In genomic region chr2:74957886-74958276, GRCh38 we compare ENCODE assay signal across 8 cellular contexts. TPM values are rescaled to one million over a fixed set of nuclear protein-coding genes. Genes with fewer than 3 reads are reported as not detected.
DNase-seq lines count a peak whose midpoint lies in the region; ATAC-seq and TF ChIP-seq lines count a peak whose summit lies in the region.

No MANE protein-coding gene starts in this region.

- H3K4me3 ChIP-seq in cardiac muscle cell (peak overlapping the region; percentile 64), astrocyte of the cerebellum (ENCODE audit: low read depth, low read length) (peak overlapping the region; percentile 56), urinary bladder (ENCODE audit: low read depth, low read length) (peak overlapping the region; percentile 58)

- H3K4me1 ChIP-seq in cardiac muscle cell (ENCODE audit: low read depth) (no peaks in the 10 kb centered on the region), urinary bladder (ENCODE audit: insufficient read depth) (no peaks in the 10 kb centered on the region)

- ATAC-seq in memory B cell (ENCODE audit: low read depth) = no peak
- no peak for ATAC-seq in HG03460 (IDR thresholded peaks at IDR 0.05; ENCODE audit: unreplicated experiment)

- no peaks in the 10 kb centered on the region for H3K27me3 ChIP-seq in cardiac muscle cell

- no peaks in the 10 kb centered on the region for H3K9me3 Mint-ChIP-seq in memory B cell

- H3K27me3 Mint-ChIP-seq in memory B cell = no peaks in the 10 kb centered on the region

- WGBS in urinary bladder = 48% methylated on average over 5 of the region's 5 CpGs

- H3K4me1 Mint-ChIP-seq in memory B cell = peaks cover 30% of the 10 kb centered on the region

- no peak for DNase-seq in cardiac muscle cell (ENCODE audit: low read depth in 1 of 2, low spot score in 1 of 2)
- DNase-seq in cardiac septum (ENCODE audit: low spot score) = no peak
- DNase-seq in astrocyte of the cerebellum (ENCODE audit: low read depth) = no peak
- no peak for DNase-seq in memory B cell (ENCODE audit: low spot score in 2 of 2)
- no peak for DNase-seq in NCI-H510A treated with DMSO at 0.1 percent for 48 hours (lab: John Stamatoyannopoulos, UW)
- no peak for DNase-seq in GM03348 (ENCODE audit: low spot score)

- no peaks in the 10 kb centered on the region for H3K36me3 ChIP-seq in cardiac muscle cell
- H3K36me3 ChIP-seq in urinary bladder (ENCODE audit: insufficient read depth) = no peaks in the 10 kb centered on the region

- in situ Hi-C loops in astrocyte of the cerebellum (cut with HindIII; ENCODE audit: low sequenced_read_pairs) = no loop called here

- peak overlapping the region; percentile 66 for H3K27ac Mint-ChIP-seq in memory B cell

- no peak overlapping the region for H3K27ac ChIP-seq in cardiac muscle cell
- peak overlapping the region; percentile 75 for H3K27ac ChIP-seq in urinary bladder (ENCODE audit: low read depth)

- TF ChIP-seq CTCF in cardiac muscle cell (IDR thresholded peaks at IDR 0.05; ENCODE audit: low read depth, low read length) (no peak), astrocyte of the cerebellum (IDR thresholded peaks at IDR 0.05; ENCODE audit: low read depth, low read length, missing control alignments) (no peak)

- no peaks in the 10 kb centered on the region for H3K9me3 ChIP-seq in cardiac muscle cell (ENCODE audit: low read depth)

- peaks cover 28% of the 10 kb centered on the region for H3K36me3 Mint-ChIP-seq in memory B cell

- H3K4me3 Mint-ChIP-seq in memory B cell = peak overlapping the region; percentile 83

- intact Hi-C loops in cardiac septum (cut with DNase I) = no loop called here

RNA-seq across cellular contexts. Expression of gene POLE4, which starts 0.6 kb away (rescaled TPM):
- total RNA-seq in cardiac muscle cell = 11.0 and 19.9 TPM in 2 replicates
- polyA plus RNA-seq in cardiac muscle cell = 50.1 and 89.9 TPM in 2 replicates
- 27.0 TPM for total RNA-seq in cardiac septum
- 18.1 TPM for total RNA-seq in urinary bladder
- polyA plus RNA-seq in urinary bladder = 57.0 TPM
